In genomic region chrX:33014086-33014485, GRCh38 we compare ENCODE assay signal across 31 cellular contexts.
"Had no signal": no experiment of that assay in that cellular context is flagged by ENCODE, and none has a peak within 500 bp of the region (broad histone marks: within the 10 kb centered on the region; RNA-seq: fewer than 3 reads in every experiment).

No MANE protein-coding gene starts in this region.

- H3K4me3 ChIP-seq: adrenal gland, ascending aorta, body of pancreas, breast epithelium, cardiac muscle cell had no signal

- ATAC-seq: activated naive CD4-positive, alpha-beta T cell treated with anti-CD3 and anti-CD28 coated beads, Interleukin-2, amount 50 U/mL, for 72 hours; activated naive CD8-positive, alpha-beta T cell treated with anti-CD3 and anti-CD28 coated beads, Interleukin-2, amount 50 U/mL, for 24 hours; activated T-cell treated with anti-CD3 and anti-CD28 coated beads, Interleukin-2, amount 50 U/mL, for 4 hours; activated T-cell treated with anti-CD3 and anti-CD28 coated beads, Interleukin-2, amount 50 U/mL, for 72 hours; activated T-helper 17 cell treated with anti-CD3 and anti-CD28 coated beads, Interleukin-2, amount 50 U/mL, for 72 hours; body of pancreas had no signal

- H3K27me3 ChIP-seq: adrenal gland, ascending aorta, body of pancreas, brain microvascular endothelial cell, breast epithelium, cardiac muscle cell had no signal

- DNase-seq: activated effector memory CD4-positive, alpha-beta T cell treated with anti-CD3 and anti-CD28 coated beads, Interleukin-2, amount 50 U/mL, for 16 hours; activated effector memory CD4-positive, alpha-beta T cell treated with Interleukin-2 at 50 U/mL for 16 hours; activated gamma-delta T cell treated with Interleukin-2 at 50 U/mL for 16 hours; activated naive CD4-positive, alpha-beta T cell; activated naive CD4-positive, alpha-beta T cell treated with anti-CD3 and anti-CD28 coated beads for 36 hours; activated naive CD4-positive, alpha-beta T cell treated with anti-CD3 and anti-CD28 coated beads, Interleukin-2, amount 10 ng/mL, durations not matched to agents 7 days and 5 days; activated naive CD4-positive, alpha-beta T cell treated with anti-CD3 and anti-CD28 coated beads, Interleukin-2, amount 50 U/mL, for 16 hours; activated naive CD4-positive, alpha-beta T cell treated with Interleukin-2 at 50 U/mL for 16 hours; activated naive CD8-positive, alpha-beta T cell treated with anti-CD3 and anti-CD28 coated beads for 36 hours; activated naive CD8-positive, alpha-beta T cell treated with anti-CD3 and anti-CD28 coated beads, Interleukin-2, amount 10 ng/mL, durations not matched to agents 7 days and 5 days; activated naive CD8-positive, alpha-beta T cell treated with anti-CD3 and anti-CD28 coated beads, Interleukin-2, amount 50 U/mL, for 24 hours; activated T-cell treated with anti-CD3 and anti-CD28 coated beads, Interleukin-2, amount 50 U/mL, for 1 hour; activated T-cell treated with anti-CD3 and anti-CD28 coated beads, Interleukin-2, amount 50 U/mL, for 24 hours; activated T-cell treated with anti-CD3 and anti-CD28 coated beads, Interleukin-2, amount 50 U/mL, for 4 hours; activated T-cell treated with anti-CD3 and anti-CD28 coated beads, Interleukin-2, amount 50 U/mL, for 48 hours; activated T-cell treated with anti-CD3 and anti-CD28 coated beads, Interleukin-2, amount 50 U/mL, for 72 hours; adrenal gland; amniotic stem cell; amygdala; anterior cingulate cortex; aorta; body of pancreas; brain microvascular endothelial cell; caudate nucleus; central memory CD4-positive, alpha-beta T cell; cerebellar nuclear complex had no signal

- H3K27ac ChIP-seq: adrenal gland, ascending aorta, body of pancreas, brain microvascular endothelial cell, breast epithelium, cardiac muscle cell had no signal

- H3K36me3 ChIP-seq: adrenal gland, ascending aorta, brain microvascular endothelial cell, breast epithelium, cardiac muscle cell had no signal

- H3K4me1 ChIP-seq: adrenal gland, ascending aorta, body of pancreas, breast epithelium had no signal

- H3K9me3 ChIP-seq: adrenal gland, ascending aorta, body of pancreas, breast epithelium had no signal
